Comparison of ENCODE assay signal across 1 cellular context in the genomic region with DNA sequence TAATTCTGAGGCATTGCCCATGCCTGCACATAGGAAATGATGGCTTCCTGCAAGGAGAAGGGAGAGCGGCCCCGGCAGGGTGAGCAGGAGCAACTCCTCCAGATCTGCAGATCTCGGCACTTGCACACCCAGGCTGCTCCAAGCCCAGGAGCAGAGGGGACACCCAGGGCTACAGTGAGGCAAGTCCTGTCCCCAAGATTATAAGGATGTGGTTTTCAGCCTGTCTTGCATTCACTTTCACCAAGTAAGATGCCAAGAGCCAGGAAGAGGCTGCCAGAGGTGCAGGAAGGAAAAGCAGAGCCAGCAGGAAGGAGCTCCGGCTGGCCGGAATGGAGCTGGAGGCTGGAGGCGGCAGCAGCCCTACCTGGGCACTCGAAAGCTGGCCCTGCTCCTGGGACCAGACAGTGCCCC.
TF ChIP-seq lines count a peak whose summit lies in the region.

No MANE protein-coding gene starts in this region.

TF ChIP-seq in SK-N-SH treated with all-trans-retinoic acid at 6 μM for 48 hours, 23 proteins besides CTCF, POLR2A, EP300 and RAD21 (continued from another document):
- TF ChIP-seq, protein P1, sequence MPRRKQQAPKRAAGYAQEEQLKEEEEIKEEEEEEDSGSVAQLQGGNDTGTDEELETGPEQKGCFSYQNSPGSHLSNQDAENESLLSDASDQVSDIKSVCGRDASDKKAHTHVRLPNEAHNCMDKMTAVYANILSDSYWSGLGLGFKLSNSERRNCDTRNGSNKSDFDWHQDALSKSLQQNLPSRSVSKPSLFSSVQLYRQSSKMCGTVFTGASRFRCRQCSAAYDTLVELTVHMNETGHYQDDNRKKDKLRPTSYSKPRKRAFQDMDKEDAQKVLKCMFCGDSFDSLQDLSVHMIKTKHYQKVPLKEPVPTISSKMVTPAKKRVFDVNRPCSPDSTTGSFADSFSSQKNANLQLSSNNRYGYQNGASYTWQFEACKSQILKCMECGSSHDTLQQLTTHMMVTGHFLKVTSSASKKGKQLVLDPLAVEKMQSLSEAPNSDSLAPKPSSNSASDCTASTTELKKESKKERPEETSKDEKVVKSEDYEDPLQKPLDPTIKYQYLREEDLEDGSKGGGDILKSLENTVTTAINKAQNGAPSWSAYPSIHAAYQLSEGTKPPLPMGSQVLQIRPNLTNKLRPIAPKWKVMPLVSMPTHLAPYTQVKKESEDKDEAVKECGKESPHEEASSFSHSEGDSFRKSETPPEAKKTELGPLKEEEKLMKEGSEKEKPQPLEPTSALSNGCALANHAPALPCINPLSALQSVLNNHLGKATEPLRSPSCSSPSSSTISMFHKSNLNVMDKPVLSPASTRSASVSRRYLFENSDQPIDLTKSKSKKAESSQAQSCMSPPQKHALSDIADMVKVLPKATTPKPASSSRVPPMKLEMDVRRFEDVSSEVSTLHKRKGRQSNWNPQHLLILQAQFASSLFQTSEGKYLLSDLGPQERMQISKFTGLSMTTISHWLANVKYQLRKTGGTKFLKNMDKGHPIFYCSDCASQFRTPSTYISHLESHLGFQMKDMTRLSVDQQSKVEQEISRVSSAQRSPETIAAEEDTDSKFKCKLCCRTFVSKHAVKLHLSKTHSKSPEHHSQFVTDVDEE (CRISPR knock-in tag; IDR thresholded peaks at IDR 0.05) = no peak
